ENCODE assay signal across 8 cellular contexts in genomic region chr4:169612869-169613859, GRCh38. TPM values are rescaled to one million over a fixed set of nuclear protein-coding genes. Genes with fewer than 3 reads are reported as not detected.
DNase-seq lines count a peak whose midpoint lies in the region; ATAC-seq and TF ChIP-seq lines count a peak whose summit lies in the region.

No MANE protein-coding gene starts in this region.

- H3K4me1 Mint-ChIP-seq in chondrocyte (ENCODE audit: low read depth): peaks cover 31% of the 10 kb centered on the region

- TF ChIP-seq CTCF in chondrocyte (IDR thresholded peaks at IDR 0.05): peak; percentile 93

- H3K27ac Mint-ChIP-seq in chondrocyte (ENCODE audit: unreplicated experiment): peak overlapping the region; percentile 99

- peak; percentile 63 for DNase-seq in AG08396 (ENCODE audit: low spot score)
- peak; percentile 48 for DNase-seq in NCI-H226
- peak; percentile 55 for DNase-seq in activated CD4-positive, CD25-positive, alpha-beta regulatory T cell treated with anti-CD3 and anti-CD28 coated beads, Interleukin-2, amount 50 U/mL, for 16 hours (ENCODE audit: low read depth, low spot score)
- no peak for DNase-seq in chondrocyte (ENCODE audit: low spot score)
- DNase-seq in kidney glomerular epithelial cell (lab: John Stamatoyannopoulos, UW): peak; percentile 81
- DNase-seq in stimulated activated CD4-positive, alpha-beta T cell treated with anti-CD3 and anti-CD28 coated beads, Interleukin-1b, Interleukin-23, amount 100 ng/mL, for 1 hour (ENCODE audit: low read depth in 2 of 2): peak; percentile 33 to 41

- no peaks in the 10 kb centered on the region for H3K36me3 Mint-ChIP-seq in chondrocyte (ENCODE audit: low read depth)

- no peaks in the 10 kb centered on the region for H3K9me3 Mint-ChIP-seq in chondrocyte (ENCODE audit: low read depth)

- peak overlapping the region; percentile 97 for H3K4me3 Mint-ChIP-seq in chondrocyte (ENCODE audit: unreplicated experiment)

- ATAC-seq in GM18870 (IDR thresholded peaks at IDR 0.05; ENCODE audit: unreplicated experiment) (peak; percentile 46), HG03175 (IDR thresholded peaks at IDR 0.05; ENCODE audit: unreplicated experiment) (peak; percentile 39)

- H3K27me3 Mint-ChIP-seq in chondrocyte (ENCODE audit: low read depth): no peaks in the 10 kb centered on the region

RNA-seq across cellular contexts. Expression of gene NEK1, which starts 0.8 kb away (rescaled TPM):
- total RNA-seq in chondrocyte: 13.7 to 20.7 TPM (median 14.6 TPM) in 3 replicates

RNA-seq across cellular contexts. Expression of gene CLCN3, which starts 7.2 kb away (rescaled TPM):
- total RNA-seq in chondrocyte: 34.7 to 47.3 TPM (median 36.5 TPM) in 3 replicates
